ENCODE assay signal across 9 cellular contexts in genomic region chr7:100887955-100888481, GRCh38. TPM values are rescaled to one million over a fixed set of nuclear protein-coding genes. Genes with fewer than 3 reads are reported as not detected.
DNase-seq lines count a peak whose midpoint lies in the region; ATAC-seq lines count a peak whose summit lies in the region.
"Had no signal": no experiment of that assay in that cellular context is flagged by ENCODE, and none has a peak within 500 bp of the region (broad histone marks: within the 10 kb centered on the region; RNA-seq: fewer than 3 reads in every experiment).

No MANE protein-coding gene starts in this region.

- H4K91ac ChIP-seq in mesenchymal stem cell (ENCODE audit: low read length), result peak overlapping the region; percentile 7

- H2BK120ac ChIP-seq in mesenchymal stem cell (ENCODE audit: low read depth, low read length), result no peak overlapping the region

- H3K79me1 ChIP-seq in mesenchymal stem cell (replicated peaks; ENCODE audit: low read length, poor library complexity, severe bottlenecking), result peaks cover 18% of the 10 kb centered on the region

- no peaks in the 10 kb centered on the region for H3K9me3 Mint-ChIP-seq in stimulated activated naive CD8-positive, alpha-beta T cell treated with anti-CD3 and anti-CD28 coated beads, Interleukin-15, Interleukin-2, amounts not matched to agents 100 ng/mL and 50 ng/mL, for 24 hours
- H3K9me3 Mint-ChIP-seq in activated naive CD4-positive, alpha-beta T cell treated with anti-CD3 and anti-CD28 coated beads, Interleukin-2, amount 50 U/mL, for 72 hours, result no peaks in the 10 kb centered on the region

- H3K36me3 ChIP-seq in mesenchymal stem cell (ENCODE audit: control insufficient read depth in 1 of 2, insufficient read depth in 2 of 2, low read depth in 1 of 2, low read length in 2 of 2), result peaks cover 58 to 60% of the 10 kb centered on the region in 2 experiments

- no peak overlapping the region for H2BK15ac ChIP-seq in mesenchymal stem cell (ENCODE audit: low read depth, poor library complexity, severe bottlenecking)

- no peak overlapping the region for H2BK12ac ChIP-seq in mesenchymal stem cell (ENCODE audit: low read length in 2 of 2)

- peaks cover 0 to 2% of the 10 kb centered on the region in 2 experiments for H3K27me3 ChIP-seq in mesenchymal stem cell (ENCODE audit: control insufficient read depth in 1 of 2, insufficient read depth in 1 of 2, low read length in 2 of 2)

- peak overlapping the region in 1 of 2 experiments; percentile 34 for H3K23ac ChIP-seq in mesenchymal stem cell (ENCODE audit: low read length in 2 of 2)

- H4K8ac ChIP-seq in mesenchymal stem cell (ENCODE audit: low read length), result peak overlapping the region; percentile 28

- no peaks in the 10 kb centered on the region for H3K9me3 ChIP-seq in mesenchymal stem cell (ENCODE audit: control insufficient read depth, low read length)

- no peak for DNase-seq in stimulated activated naive CD8-positive, alpha-beta T cell treated with anti-CD3 and anti-CD28 coated beads, Interleukin-15, Interleukin-2, amounts not matched to agents 100 U/mL and 50 U/mL, for 24 hours
- no peak for DNase-seq in activated naive CD4-positive, alpha-beta T cell treated with anti-CD3 and anti-CD28 coated beads, Interleukin-2, amount 50 U/mL, for 72 hours (ENCODE audit: low spot score in 2 of 2)
- DNase-seq in mesenchymal stem cell, result no peak
- DNase-seq in activated effector memory CD4-positive, alpha-beta T cell treated with Interleukin-2 at 50 U/mL for 16 hours, result no peak
- no peak for DNase-seq in retina
- no peak for DNase-seq in DMS 273 treated with DMSO at 0.1 percent for 48 hours (lab: John Stamatoyannopoulos, UW)
- DNase-seq: NCI-H510A had no signal

- H3K4me2 ChIP-seq in mesenchymal stem cell (ENCODE audit: low read length, poor library complexity, severe bottlenecking), result peak overlapping the region; percentile 30

- H3K4me3 ChIP-seq in mesenchymal stem cell (ENCODE audit: insufficient read depth in 1 of 2, low read depth in 1 of 2, low read length in 2 of 2), result peak overlapping the region in 1 of 2 experiments; percentile 87

- H3K27me3 Mint-ChIP-seq in stimulated activated naive CD8-positive, alpha-beta T cell treated with anti-CD3 and anti-CD28 coated beads, Interleukin-15, Interleukin-2, amounts not matched to agents 100 ng/mL and 50 ng/mL, for 24 hours, result peaks cover 18% of the 10 kb centered on the region

- peaks cover 26% of the 10 kb centered on the region for H3K4me1 ChIP-seq in mesenchymal stem cell (ENCODE audit: control insufficient read depth, insufficient read depth, low read depth, low read length)

- no peak for ATAC-seq in stimulated activated naive CD8-positive, alpha-beta T cell treated with anti-CD3 and anti-CD28 coated beads, Interleukin-15, Interleukin-2, amounts not matched to agents 100 U/mL and 50 U/mL, for 24 hours
- ATAC-seq in activated naive CD4-positive, alpha-beta T cell treated with anti-CD3 and anti-CD28 coated beads, Interleukin-2, amount 50 U/mL, for 72 hours, result no peak
- ATAC-seq in GM21737 (IDR thresholded peaks at IDR 0.05; ENCODE audit: unreplicated experiment), result no peak

- no peak overlapping the region for H2AK5ac ChIP-seq in mesenchymal stem cell (ENCODE audit: low read length, severe bottlenecking)

- H3K27ac ChIP-seq in mesenchymal stem cell (ENCODE audit: low read length, poor library complexity, severe bottlenecking), result no peak overlapping the region

- peaks cover 57% of the 10 kb centered on the region for H3K36me3 Mint-ChIP-seq in stimulated activated naive CD8-positive, alpha-beta T cell treated with anti-CD3 and anti-CD28 coated beads, Interleukin-15, Interleukin-2, amounts not matched to agents 100 ng/mL and 50 ng/mL, for 24 hours (ENCODE audit: low read depth)
- peaks cover 12 to 49% of the 10 kb centered on the region in 2 donors for H3K36me3 Mint-ChIP-seq in activated naive CD4-positive, alpha-beta T cell treated with anti-CD3 and anti-CD28 coated beads, Interleukin-2, amount 50 U/mL, for 72 hours

- H3K9ac ChIP-seq in mesenchymal stem cell (ENCODE audit: low read length), result peak overlapping the region; percentile 93

- 86% methylated on average over 13 of the region's 13 CpGs for WGBS in mesenchymal stem cell

- H3K4me1 Mint-ChIP-seq in stimulated activated naive CD8-positive, alpha-beta T cell treated with anti-CD3 and anti-CD28 coated beads, Interleukin-15, Interleukin-2, amounts not matched to agents 100 ng/mL and 50 ng/mL, for 24 hours (ENCODE audit: low read depth), result peaks cover 73% of the 10 kb centered on the region

- H3K4me3 Mint-ChIP-seq in stimulated activated naive CD8-positive, alpha-beta T cell treated with anti-CD3 and anti-CD28 coated beads, Interleukin-15, Interleukin-2, amounts not matched to agents 100 ng/mL and 50 ng/mL, for 24 hours, result peak overlapping the region; percentile 89

- no peak overlapping the region for H2AFZ ChIP-seq in mesenchymal stem cell (ENCODE audit: low read depth, low read length)

- H3K27ac Mint-ChIP-seq in stimulated activated naive CD8-positive, alpha-beta T cell treated with anti-CD3 and anti-CD28 coated beads, Interleukin-15, Interleukin-2, amounts not matched to agents 100 ng/mL and 50 ng/mL, for 24 hours, result peak overlapping the region; percentile 94
- peak overlapping the region; percentile 73 to 97 for H3K27ac Mint-ChIP-seq in activated naive CD4-positive, alpha-beta T cell treated with anti-CD3 and anti-CD28 coated beads, Interleukin-2, amount 50 U/mL, for 72 hours

- no peak overlapping the region for H2BK5ac ChIP-seq in mesenchymal stem cell (ENCODE audit: low read depth, low read length, poor library complexity, severe bottlenecking)

- H3K4ac ChIP-seq in mesenchymal stem cell (ENCODE audit: low read depth in 1 of 2, low read length in 2 of 2), result no peak overlapping the region

- H3K14ac ChIP-seq in mesenchymal stem cell (ENCODE audit: low read length in 2 of 2), result no peak overlapping the region

- no peak overlapping the region for H3K18ac ChIP-seq in mesenchymal stem cell (ENCODE audit: low read depth in 1 of 2, low read length in 2 of 2)

RNA-seq across cellular contexts. Expression of gene UFSP1, which starts 1.5 kb away (rescaled TPM):
- 1 to 10 TPM in 1 of 2 donors, under 1 TPM in 1; 0.77 to 2.4 TPM for total RNA-seq in activated naive CD4-positive, alpha-beta T cell treated with anti-CD3 and anti-CD28 coated beads, Interleukin-2, amount 50 U/mL, for 72 hours
- 1.4 TPM for polyA plus RNA-seq in mesenchymal stem cell (2013, experiment 1 of 2)
- 1.4 TPM for polyA plus RNA-seq in mesenchymal stem cell (2013, experiment 2 of 2)

RNA-seq across cellular contexts. Expression of gene ACHE, which starts 7.7 kb away (rescaled TPM):
- total RNA-seq in activated naive CD4-positive, alpha-beta T cell treated with anti-CD3 and anti-CD28 coated beads, Interleukin-2, amount 50 U/mL, for 72 hours, result under 1 TPM in 1 of 2 donors, not detected in 1; 0.12 TPM
- polyA plus RNA-seq in mesenchymal stem cell (2013, experiment 1 of 2), result 0.84 TPM
- polyA plus RNA-seq in mesenchymal stem cell (2013, experiment 2 of 2), result 0.96 TPM

RNA-seq across cellular contexts. Expression of gene SRRT, which starts 13.1 kb away (rescaled TPM):
- 100 to 1,000 TPM; 205 to 242 TPM for total RNA-seq in activated naive CD4-positive, alpha-beta T cell treated with anti-CD3 and anti-CD28 coated beads, Interleukin-2, amount 50 U/mL, for 72 hours
- polyA plus RNA-seq in mesenchymal stem cell (2013, experiment 1 of 2), result 66.1 TPM
- 61.3 TPM for polyA plus RNA-seq in mesenchymal stem cell (2013, experiment 2 of 2)

RNA-seq across cellular contexts. Expression of gene TRIP6, which starts 20.8 kb away (rescaled TPM):
- 10 to 100 TPM; 34.4 to 39.2 TPM for total RNA-seq in activated naive CD4-positive, alpha-beta T cell treated with anti-CD3 and anti-CD28 coated beads, Interleukin-2, amount 50 U/mL, for 72 hours
- 61.5 TPM for polyA plus RNA-seq in mesenchymal stem cell (2013, experiment 1 of 2)
- polyA plus RNA-seq in mesenchymal stem cell (2013, experiment 2 of 2), result 61.7 TPM

RNA-seq across cellular contexts. Expression of gene SLC12A9, which starts 35.5 kb away (rescaled TPM):
- total RNA-seq in activated naive CD4-positive, alpha-beta T cell treated with anti-CD3 and anti-CD28 coated beads, Interleukin-2, amount 50 U/mL, for 72 hours, result 10 to 100 TPM; 16.7 to 27.7 TPM
- 17.9 TPM for polyA plus RNA-seq in mesenchymal stem cell (2013, experiment 1 of 2)
- polyA plus RNA-seq in mesenchymal stem cell (2013, experiment 2 of 2), result 18.1 TPM
